ENCODE assay signal across 26 cellular contexts in genomic region chr20:17273711-17274110, GRCh38. TPM values are rescaled to one million over a fixed set of nuclear protein-coding genes. Genes with fewer than 3 reads are reported as not detected.
"Had no signal": no experiment of that assay in that cellular context is flagged by ENCODE, and none has a peak within 500 bp of the region (broad histone marks: within the 10 kb centered on the region; RNA-seq: fewer than 3 reads in every experiment).

No MANE protein-coding gene starts in this region.

- H3K4me3 ChIP-seq: gastrocnemius medialis, lower lobe of right lung, mucosa of descending colon, pancreas, smooth muscle cell, suprapubic skin, transverse colon, vagina had no signal

- DNase-seq: effector CD8-positive, alpha-beta T cell; endodermal cell; foreskin fibroblast; gastrocnemius medialis; head of caudate nucleus; left ventricle myocardium superior; lower lobe of right lung; mucosa of descending colon; naive B cell; pancreas; stimulated activated CD4-positive, alpha-beta T cell treated with anti-CD3 and anti-CD28 coated beads, Interleukin-12 subunit alpha, Interleukin-12 subunit beta, amount 100 ng/mL, for 4 hours; stimulated activated CD4-positive, alpha-beta T cell treated with anti-CD3 and anti-CD28 coated beads, Interleukin-1b, Interleukin-23, amount 100 ng/mL, for 48 hours; stimulated activated CD4-positive, alpha-beta T cell treated with anti-CD3 and anti-CD28 coated beads, Interleukin-4, amount 100 ng/mL, for 1 hour; stimulated activated CD8-positive, alpha-beta memory T cell treated with anti-CD3 and anti-CD28 coated beads, Interleukin-4, amount 100 ng/mL, for 48 hours; stimulated activated naive CD4-positive, alpha-beta T cell; stimulated activated naive CD8-positive, alpha-beta T cell treated with anti-CD3 and anti-CD28 coated beads, Interleukin-15, amount 100 ng/mL, for 72 hours; transverse colon had no signal

- H3K4me2 ChIP-seq: smooth muscle cell had no signal

- H3K27me3 ChIP-seq: gastrocnemius medialis, neutrophil, suprapubic skin, transverse colon, vagina had no signal

- FAIRE-seq: keratinocyte, pancreas had no signal

- H3K27ac ChIP-seq: epithelial cell of prostate, gastrocnemius medialis, lower lobe of right lung, neutrophil, pancreas, suprapubic skin, transverse colon, vagina had no signal

- H3K4me1 ChIP-seq: gastrocnemius medialis, lower lobe of right lung, pancreas, suprapubic skin, transverse colon, vagina had no signal

- H3K9me3 ChIP-seq: gastrocnemius medialis, lower lobe of right lung, mucosa of descending colon, neutrophil, pancreas, suprapubic skin, transverse colon, vagina had no signal

- H3K36me3 ChIP-seq: gastrocnemius medialis, lower lobe of right lung, neutrophil, pancreas, suprapubic skin, transverse colon, vagina had no signal

RNA-seq across cellular contexts. Expression of gene PCSK2, which starts 46.9 kb away (rescaled TPM):
- total RNA-seq: glomerular endothelial cell; natural killer cell treated with Interleukin-12 subunit alpha and Interleukin-12 subunit beta and Interleukin-15 and Interleukin-18, amount 100 ng/mL, for 72 hours; smooth muscle cell; ureter had no signal
- polyA plus RNA-seq: keratinocyte, smooth muscle cell had no signal
